In the genomic region with DNA sequence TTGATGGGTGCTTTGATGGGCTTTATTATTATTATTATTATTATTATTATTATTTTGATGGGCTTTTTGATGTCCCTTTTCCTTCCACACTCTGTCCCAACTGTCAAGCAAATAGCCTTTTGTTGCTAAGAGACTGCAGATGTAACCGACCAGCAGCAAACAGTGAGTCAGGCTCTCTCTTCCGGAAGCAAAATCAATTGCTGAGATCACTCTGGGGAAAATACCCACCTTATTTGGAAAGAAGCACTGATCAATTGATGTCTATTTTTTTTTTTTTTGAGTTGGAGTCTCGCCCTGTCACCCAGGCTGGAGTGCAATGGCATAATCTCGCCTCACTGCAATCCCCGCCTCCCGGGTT, we compare ENCODE assay signal across 8 cellular contexts. TPM values are rescaled to one million over a fixed set of nuclear protein-coding genes. Genes with fewer than 3 reads are reported as not detected.
DNase-seq lines count a peak whose midpoint lies in the region; ATAC-seq and TF ChIP-seq lines count a peak whose summit lies in the region.

No MANE protein-coding gene starts in this region.

- no peaks in the 10 kb centered on the region for H3K9me3 Mint-ChIP-seq in CD8-positive, alpha-beta T cell
- peaks cover 5% of the 10 kb centered on the region for H3K9me3 Mint-ChIP-seq in activated naive CD4-positive, alpha-beta T cell treated with anti-CD3 and anti-CD28 coated beads, Interleukin-2, amount 50 U/mL, for 24 hours

- H3K4me2 ChIP-seq in Loucy (ENCODE audit: low read depth, low read length, poor library complexity, severe bottlenecking) = peak overlapping the region; percentile 99
- peak overlapping the region; percentile 86 for H3K4me2 ChIP-seq in hepatocyte
- peak overlapping the region; percentile 100 for H3K4me2 ChIP-seq in smooth muscle cell

- WGBS in hepatocyte (ENCODE audit: low lambda C conversion rate, missing lambda C conversion rate) = 55% methylated on average over 6 of the region's 6 CpGs
- WGBS in smooth muscle cell (ENCODE audit: low lambda C conversion rate) = 40% methylated on average over 6 of the region's 6 CpGs

- H3K27me3 ChIP-seq in CD8-positive, alpha-beta T cell (ENCODE audit: insufficient read depth, low read length) = no peaks in the 10 kb centered on the region
- H3K27me3 ChIP-seq in Loucy (ENCODE audit: insufficient read depth, low read length, poor library complexity, severe bottlenecking) = peaks cover 11% of the 10 kb centered on the region
- no peaks in the 10 kb centered on the region for H3K27me3 ChIP-seq in hepatocyte
- no peaks in the 10 kb centered on the region for H3K27me3 ChIP-seq in smooth muscle cell (ENCODE audit: low read depth)

- H3K36me3 ChIP-seq in CD8-positive, alpha-beta T cell (ENCODE audit: insufficient read depth, low read length) = no peaks in the 10 kb centered on the region
- H3K36me3 ChIP-seq in Loucy (ENCODE audit: insufficient read depth, low read length) (peaks cover 31% of the 10 kb centered on the region; the same call in 1 of the 2 replicates), hepatocyte (replicated peaks; ENCODE audit: insufficient read depth, low read depth) (no peaks in the 10 kb centered on the region), smooth muscle cell (ENCODE audit: low read depth) (no peaks in the 10 kb centered on the region)

- H3K9me2 ChIP-seq in Loucy (replicated peaks; ENCODE audit: low read depth, low read length) (no peaks in the 10 kb centered on the region), hepatocyte (replicated peaks; ENCODE audit: insufficient read depth) (no peaks in the 10 kb centered on the region)

- peaks cover 56% of the 10 kb centered on the region for H3K4me1 Mint-ChIP-seq in CD8-positive, alpha-beta T cell (ENCODE audit: low read depth)
- peaks cover 61% of the 10 kb centered on the region for H3K4me1 Mint-ChIP-seq in activated naive CD4-positive, alpha-beta T cell treated with anti-CD3 and anti-CD28 coated beads, Interleukin-2, amount 50 U/mL, for 24 hours

- H3K79me2 ChIP-seq in Loucy (ENCODE audit: insufficient read depth, low read length) (peaks cover 86% of the 10 kb centered on the region), hepatocyte (peaks cover 74% of the 10 kb centered on the region), smooth muscle cell (ENCODE audit: low read depth) (peaks cover 78% of the 10 kb centered on the region)

- H4K20me1 ChIP-seq in Loucy (ENCODE audit: insufficient read depth, low read length, poor library complexity, severe bottlenecking) (peaks cover 65% of the 10 kb centered on the region), hepatocyte (ENCODE audit: insufficient read depth, poor library complexity, severe bottlenecking) (peaks cover 62% of the 10 kb centered on the region), smooth muscle cell (ENCODE audit: low read depth) (peaks cover 68% of the 10 kb centered on the region)

- H3K4me1 ChIP-seq in CD8-positive, alpha-beta T cell (ENCODE audit: insufficient read depth, low read length) = peaks cover 58% of the 10 kb centered on the region
- H3K4me1 ChIP-seq in Loucy (ENCODE audit: insufficient read depth, low read length, poor library complexity, severe bottlenecking) = peaks cover 60% of the 10 kb centered on the region
- H3K4me1 ChIP-seq in hepatocyte (ENCODE audit: insufficient read depth) = peaks cover 27% of the 10 kb centered on the region
- H3K4me1 ChIP-seq in smooth muscle cell (ENCODE audit: low read depth) = peaks cover 19% of the 10 kb centered on the region

- TF ChIP-seq CTCF in CD8-positive, alpha-beta T cell (IDR thresholded peaks at IDR 0.05) = no peak
- TF ChIP-seq CTCF in Loucy (conservative IDR thresholded peaks at IDR 0.05; ENCODE audit: low read length) = no peak
- TF ChIP-seq CTCF in hepatocyte (IDR thresholded peaks at IDR 0.05; ENCODE audit: poor library complexity) = no peak
- no peak for TF ChIP-seq CTCF in smooth muscle cell (IDR thresholded peaks at IDR 0.05; ENCODE audit: borderline replicate concordance, insufficient read depth, poor library complexity, severe bottlenecking)

- H3K27ac ChIP-seq in CD8-positive, alpha-beta T cell (ENCODE audit: low read depth, low read length) = peak overlapping the region; percentile 97
- H3K27ac ChIP-seq in hepatocyte (peak overlapping the region; percentile 98), smooth muscle cell (ENCODE audit: low read depth) (peak overlapping the region; percentile 98)

- no peak overlapping the region for H3K4me3 ChIP-seq in CD8-positive, alpha-beta T cell (ENCODE audit: low read depth, low read length)
- H3K4me3 ChIP-seq in Loucy (ENCODE audit: low read length, poor library complexity, severe bottlenecking) (peak overlapping the region; percentile 97), hepatocyte (peak overlapping the region; percentile 77), smooth muscle cell (peak overlapping the region; percentile 87)

- POLR2A ChIA-PET in CD8-positive, alpha-beta T cell (lab: Charles Lee) = no interaction called here

- intact Hi-C loops in CD8-positive, alpha-beta T cell (cut with DNase I, micrococcal nuclease) = loop anchor here (5.0 to 10.0 kb wide), 5 partner anchors 35 to 1240 kb away; a partner anchor contains a TSS
- intact Hi-C loops in sciatic nerve (cut with DNase I) = no loop called here

- peak overlapping the region; percentile 4 for H3K4me3 Mint-ChIP-seq in CD8-positive, alpha-beta T cell
- H3K4me3 Mint-ChIP-seq in activated naive CD4-positive, alpha-beta T cell treated with anti-CD3 and anti-CD28 coated beads, Interleukin-2, amount 50 U/mL, for 24 hours = peak overlapping the region; percentile 93

- H3F3A ChIP-seq in Loucy (ENCODE audit: low read depth) (peaks cover 13% of the 10 kb centered on the region; the same call in 1 of the 2 replicates), smooth muscle cell (ENCODE audit: low read depth) (peaks cover 12% of the 10 kb centered on the region)

- CTCF ChIA-PET in CD8-positive, alpha-beta T cell (lab: Charles Lee) = interaction anchor here (1.0 to 5.5 kb wide), 4 partner anchors 34 to 155 kb away, joined by 3 to 28 read pairs (median 13); no protein-coding TSS in a partner anchor

- H3K9me3 ChIP-seq in CD8-positive, alpha-beta T cell (ENCODE audit: low read length) = no peaks in the 10 kb centered on the region
- no peaks in the 10 kb centered on the region for H3K9me3 ChIP-seq in Loucy (ENCODE audit: insufficient read depth, low read depth, low read length)
- H3K9me3 ChIP-seq in hepatocyte (ENCODE audit: low read depth) = no peaks in the 10 kb centered on the region
- no peaks in the 10 kb centered on the region for H3K9me3 ChIP-seq in smooth muscle cell (replicated peaks; ENCODE audit: low read depth)

- peaks cover 12% of the 10 kb centered on the region for H3K36me3 Mint-ChIP-seq in CD8-positive, alpha-beta T cell
- H3K36me3 Mint-ChIP-seq in activated naive CD4-positive, alpha-beta T cell treated with anti-CD3 and anti-CD28 coated beads, Interleukin-2, amount 50 U/mL, for 24 hours = peaks cover 8% of the 10 kb centered on the region

- peak in 3 of 7 experiments; percentile 26 to 57 (median 39) for DNase-seq in CD8-positive, alpha-beta T cell
- no peak for DNase-seq in hepatocyte (ENCODE audit: low spot score)
- no peak for DNase-seq in smooth muscle cell (lab: John Stamatoyannopoulos, UW; ENCODE audit: unreplicated experiment)
- DNase-seq in sciatic nerve (ENCODE audit: low spot score) = no peak
- DNase-seq in NCI-H2107 (lab: John Stamatoyannopoulos, UW) = no peak

- H3K9ac ChIP-seq in Loucy (ENCODE audit: low read depth, low read length, poor library complexity, severe bottlenecking) (peak overlapping the region; percentile 96), smooth muscle cell (ENCODE audit: low read depth) (peak overlapping the region; percentile 99)

- H3K27ac Mint-ChIP-seq in CD8-positive, alpha-beta T cell = peak overlapping the region; percentile 96
- peak overlapping the region; percentile 91 for H3K27ac Mint-ChIP-seq in activated naive CD4-positive, alpha-beta T cell treated with anti-CD3 and anti-CD28 coated beads, Interleukin-2, amount 50 U/mL, for 24 hours

- ATAC-seq in CD8-positive, alpha-beta T cell = peak; percentile 3
- no peak for ATAC-seq in sciatic nerve
- ATAC-seq in HG03460 (IDR thresholded peaks at IDR 0.05; ENCODE audit: unreplicated experiment) = no peak

- no peaks in the 10 kb centered on the region for H3K27me3 Mint-ChIP-seq in CD8-positive, alpha-beta T cell (ENCODE audit: low read depth)
- H3K27me3 Mint-ChIP-seq in activated naive CD4-positive, alpha-beta T cell treated with anti-CD3 and anti-CD28 coated beads, Interleukin-2, amount 50 U/mL, for 24 hours = no peaks in the 10 kb centered on the region

- H2AFZ ChIP-seq in Loucy (ENCODE audit: low read length) (no peak overlapping the region), hepatocyte (no peak overlapping the region), smooth muscle cell (ENCODE audit: low read depth) (no peak overlapping the region)

RNA-seq across cellular contexts. Expression of a gene that starts 2.9 kb away (rescaled TPM):
- 10 to 100 TPM; 60.5 to 67.0 TPM for total RNA-seq in CD8-positive, alpha-beta T cell
- total RNA-seq in hepatocyte (110 and 126 TPM in 2 replicates), smooth muscle cell (115 and 138 TPM in 2 replicates), sciatic nerve (155 TPM)
- polyA plus RNA-seq in hepatocyte (116 and 123 TPM in 2 replicates), smooth muscle cell (136 and 164 TPM in 2 replicates)
